ENCODE assay signal across 1 cellular context in genomic region chr7:139230774-139231512, GRCh38.
TF ChIP-seq lines count a peak whose summit lies in the region.

UBN2 (plus strand) TSS chr7:139231237; CDS start chr7:139231485, 248 bp downstream.

TF ChIP-seq in HepG2, 621 proteins besides CTCF, POLR2A, EP300 and RAD21 (continued from another document and continues in another):
- TF ChIP-seq USF2 (IDR thresholded peaks at IDR 0.05; ENCODE audit: low read depth, low read length) (no peak), USF2 (CRISPR knock-in tag; IDR thresholded peaks at IDR 0.05; ENCODE audit: borderline replicate concordance) (no peak), SMAD3 (CRISPR knock-in tag; IDR thresholded peaks at IDR 0.05) (no peak), MIER3 (CRISPR knock-in tag; IDR thresholded peaks at IDR 0.05; ENCODE audit: borderline replicate concordance) (peak; percentile 48; the same call in 1 of the 2 replicates), IKZF5 (CRISPR knock-in tag; IDR thresholded peaks at IDR 0.05) (peak; percentile 81; the same call in 1 of the 2 replicates), ZXDC (CRISPR knock-in tag; IDR thresholded peaks at IDR 0.05) (peak; percentile 65; the same call in 1 of the 2 replicates), HOXA3 (CRISPR knock-in tag; IDR thresholded peaks at IDR 0.05) (peak; percentile 94), NPAS2 (CRISPR knock-in tag; IDR thresholded peaks at IDR 0.05; ENCODE audit: borderline replicate concordance) (no peak), DDIT3 (CRISPR knock-in tag; IDR thresholded peaks at IDR 0.05) (no peak), TBX2 (CRISPR knock-in tag; IDR thresholded peaks at IDR 0.05; ENCODE audit: borderline replicate concordance) (peak; percentile 56; the same call in 1 of the 2 replicates), ZEB1 (IDR thresholded peaks at IDR 0.05; ENCODE audit: insufficient replicate concordance, low read depth) (no peak), BRD4 (CRISPR knock-in tag; IDR thresholded peaks at IDR 0.05) (peak; percentile 73), ARNT2 (CRISPR knock-in tag; IDR thresholded peaks at IDR 0.05; ENCODE audit: low read depth) (no peak), PAXIP1 (CRISPR knock-in tag; conservative IDR thresholded peaks at IDR 0.05) (peak; percentile 48), ZNF280B (CRISPR knock-in tag; IDR thresholded peaks at IDR 0.05; ENCODE audit: borderline replicate concordance) (no peak; the same call in 1 of the 2 replicates), GTF2F1 (IDR thresholded peaks at IDR 0.05; ENCODE audit: low read length) (no peak), GRHL1 (CRISPR knock-in tag; conservative IDR thresholded peaks at IDR 0.05) (no peak), ZNF549 (CRISPR knock-in tag; IDR thresholded peaks at IDR 0.05) (0 out of 2 replicates have a peak, but pooled peaks have one; percentile 29), ZNF12 (CRISPR knock-in tag; IDR thresholded peaks at IDR 0.05) (no peak), CEBPZ (IDR thresholded peaks at IDR 0.05; ENCODE audit: low read length) (no peak), ZNF552 (CRISPR knock-in tag; IDR thresholded peaks at IDR 0.05; ENCODE audit: borderline replicate concordance) (no peak), ZNF782 (CRISPR knock-in tag; IDR thresholded peaks at IDR 0.05; ENCODE audit: borderline replicate concordance) (peak; percentile 73), HNRNPL (IDR thresholded peaks at IDR 0.05; ENCODE audit: low read depth, low read length) (peak; percentile 35; the same call in 1 of the 2 replicates), ZBTB34 (CRISPR knock-in tag; IDR thresholded peaks at IDR 0.05) (no peak), ZNF674 (CRISPR knock-in tag; IDR thresholded peaks at IDR 0.05; ENCODE audit: low read depth) (no peak), ZFP90 (CRISPR knock-in tag; IDR thresholded peaks at IDR 0.05; ENCODE audit: borderline replicate concordance) (peak; percentile 82), ZNF704 (CRISPR knock-in tag; IDR thresholded peaks at IDR 0.05; ENCODE audit: borderline replicate concordance) (no peak), SOX5 (CRISPR knock-in tag; IDR thresholded peaks at IDR 0.05; ENCODE audit: borderline replicate concordance) (peak; percentile 40; the same call in 1 of the 2 replicates), ZIK1 (CRISPR knock-in tag; IDR thresholded peaks at IDR 0.05; ENCODE audit: borderline replicate concordance, low read depth) (0 out of 2 replicates have a peak, but pooled peaks have one; percentile 41), HOXA5 (CRISPR knock-in tag; IDR thresholded peaks at IDR 0.05) (peak; percentile 71; the same call in 1 of the 2 replicates), ZMAT3 (CRISPR knock-in tag; conservative IDR thresholded peaks at IDR 0.05) (no peak), ZNF317 (CRISPR knock-in tag; IDR thresholded peaks at IDR 0.05) (peak; percentile 62; the same call in 1 of the 2 replicates), ZSCAN22 (CRISPR knock-in tag; IDR thresholded peaks at IDR 0.05) (no peak), PPARG (CRISPR knock-in tag; conservative IDR thresholded peaks at IDR 0.05) (no peak; the same call in 1 of the 2 replicates), MLX (CRISPR knock-in tag; IDR thresholded peaks at IDR 0.05) (no peak), DRAP1 (CRISPR knock-in tag; IDR thresholded peaks at IDR 0.05) (peak; percentile 98), ZSCAN12 (CRISPR knock-in tag; IDR thresholded peaks at IDR 0.05) (peak; percentile 72; the same call in 1 of the 2 replicates), ZMYM4 (CRISPR knock-in tag; IDR thresholded peaks at IDR 0.05) (peak; percentile 60; the same call in 1 of the 2 replicates)
